1 cellular context compared by ENCODE assay signal in the genomic region with DNA sequence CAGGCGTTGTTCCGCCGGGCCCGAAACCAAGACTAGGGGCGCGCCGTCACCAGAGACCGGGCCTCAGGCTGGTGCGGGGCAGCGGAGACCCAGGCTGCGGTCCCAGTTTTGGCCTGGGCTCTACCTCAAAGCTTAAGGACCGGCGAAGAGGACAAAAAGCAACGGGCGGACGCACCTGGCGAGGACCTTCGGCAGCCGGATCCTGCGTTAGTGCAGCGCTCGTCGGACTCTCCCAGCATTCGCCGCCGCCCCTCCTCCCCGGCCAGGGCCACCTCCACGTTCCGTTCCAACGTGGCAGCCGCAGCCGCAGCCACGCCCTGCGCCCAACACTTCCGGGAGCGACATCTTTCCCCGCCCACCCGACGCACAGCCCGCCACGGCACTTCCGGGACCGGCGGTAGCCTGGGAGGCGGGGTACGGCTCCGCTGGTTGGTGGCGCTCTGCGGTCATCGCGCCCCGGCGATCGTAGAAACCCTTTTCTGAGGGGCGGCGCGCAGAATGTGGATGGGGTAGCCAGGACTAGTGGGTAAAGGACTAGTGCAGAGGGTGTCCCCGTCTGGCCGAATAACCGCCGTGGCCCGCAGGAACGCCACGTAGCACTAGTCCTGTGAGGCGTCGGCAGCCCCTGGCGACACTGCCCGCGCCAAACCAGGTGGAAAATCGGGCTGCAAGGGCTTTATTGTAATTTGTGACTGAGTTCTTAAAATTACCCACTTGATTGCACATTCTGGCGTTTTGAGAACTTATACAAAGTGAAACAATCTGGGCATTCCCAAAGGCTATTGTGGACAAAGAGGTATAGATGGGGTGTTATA.
A peak's percentile ranks its signal among the peaks of the same experiment; 100 is the strongest.
TF ChIP-seq lines count a peak whose summit lies in the region.

SEC31A (minus strand) TSS at position 241 of the 815 bp plus-strand sequence. CDS start 9,217 bp downstream, outside the sequence.

TF ChIP-seq in K562, 482 proteins besides CTCF, POLR2A, EP300 and RAD21 (continued from another document and continues in another):
- TF ChIP-seq, protein P1, sequence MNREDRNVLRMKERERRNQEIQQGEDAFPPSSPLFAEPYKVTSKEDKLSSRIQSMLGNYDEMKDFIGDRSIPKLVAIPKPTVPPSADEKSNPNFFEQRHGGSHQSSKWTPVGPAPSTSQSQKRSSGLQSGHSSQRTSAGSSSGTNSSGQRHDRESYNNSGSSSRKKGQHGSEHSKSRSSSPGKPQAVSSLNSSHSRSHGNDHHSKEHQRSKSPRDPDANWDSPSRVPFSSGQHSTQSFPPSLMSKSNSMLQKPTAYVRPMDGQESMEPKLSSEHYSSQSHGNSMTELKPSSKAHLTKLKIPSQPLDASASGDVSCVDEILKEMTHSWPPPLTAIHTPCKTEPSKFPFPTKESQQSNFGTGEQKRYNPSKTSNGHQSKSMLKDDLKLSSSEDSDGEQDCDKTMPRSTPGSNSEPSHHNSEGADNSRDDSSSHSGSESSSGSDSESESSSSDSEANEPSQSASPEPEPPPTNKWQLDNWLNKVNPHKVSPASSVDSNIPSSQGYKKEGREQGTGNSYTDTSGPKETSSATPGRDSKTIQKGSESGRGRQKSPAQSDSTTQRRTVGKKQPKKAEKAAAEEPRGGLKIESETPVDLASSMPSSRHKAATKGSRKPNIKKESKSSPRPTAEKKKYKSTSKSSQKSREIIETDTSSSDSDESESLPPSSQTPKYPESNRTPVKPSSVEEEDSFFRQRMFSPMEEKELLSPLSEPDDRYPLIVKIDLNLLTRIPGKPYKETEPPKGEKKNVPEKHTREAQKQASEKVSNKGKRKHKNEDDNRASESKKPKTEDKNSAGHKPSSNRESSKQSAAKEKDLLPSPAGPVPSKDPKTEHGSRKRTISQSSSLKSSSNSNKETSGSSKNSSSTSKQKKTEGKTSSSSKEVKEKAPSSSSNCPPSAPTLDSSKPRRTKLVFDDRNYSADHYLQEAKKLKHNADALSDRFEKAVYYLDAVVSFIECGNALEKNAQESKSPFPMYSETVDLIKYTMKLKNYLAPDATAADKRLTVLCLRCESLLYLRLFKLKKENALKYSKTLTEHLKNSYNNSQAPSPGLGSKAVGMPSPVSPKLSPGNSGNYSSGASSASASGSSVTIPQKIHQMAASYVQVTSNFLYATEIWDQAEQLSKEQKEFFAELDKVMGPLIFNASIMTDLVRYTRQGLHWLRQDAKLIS (CRISPR knock-in tag; IDR thresholded peaks at IDR 0.05) = peak; percentile 91; the same call in 1 of the 2 replicates
- TF ChIP-seq CAMTA2 (CRISPR knock-in tag; conservative IDR thresholded peaks at IDR 0.05) (no peak; the same call in 1 of the 2 replicates), NR1H2 (CRISPR knock-in tag; IDR thresholded peaks at IDR 0.05) (no peak), SP1 (CRISPR knock-in tag; IDR thresholded peaks at IDR 0.05) (peak; percentile 99), IRF9 (tag; IDR thresholded peaks at IDR 0.05) (no peak), ADNP (tag; IDR thresholded peaks at IDR 0.05) (no peak), ZNF232 (CRISPR knock-in tag; IDR thresholded peaks at IDR 0.05) (no peak), ZNF384 (IDR thresholded peaks at IDR 0.05; ENCODE audit: low read depth, low read length) (no peak), TBP (optimal IDR thresholded peaks at IDR 0.05; ENCODE audit: low read depth, low read length) (peak; percentile 85), CGGBP1 (CRISPR knock-in tag; IDR thresholded peaks at IDR 0.05) (peak; percentile 42; the same call in 1 of the 2 replicates), CREB1 (IDR thresholded peaks at IDR 0.05) (peak; percentile 98), CREB1 (CRISPR knock-in tag; IDR thresholded peaks at IDR 0.05) (peak; percentile 99), ZNF445 (CRISPR knock-in tag; IDR thresholded peaks at IDR 0.05; ENCODE audit: low read depth) (no peak), BMI1 (IDR thresholded peaks at IDR 0.05; ENCODE audit: low read length) (no peak), BACH1 (tag; IDR thresholded peaks at IDR 0.05) (no peak), EWSR1 (IDR thresholded peaks at IDR 0.05; ENCODE audit: borderline replicate concordance, low read depth, partially characterized antibody) (peak; percentile 64), GABPB2 (CRISPR knock-in tag; conservative IDR thresholded peaks at IDR 0.05) (no peak), SRSF1 (IDR thresholded peaks at IDR 0.05; ENCODE audit: low read depth, low read length) (no peak), MITF (IDR thresholded peaks at IDR 0.05) (no peak), ZNF655 (CRISPR knock-in tag; IDR thresholded peaks at IDR 0.05) (no peak), ETV5 (CRISPR knock-in tag; IDR thresholded peaks at IDR 0.05; ENCODE audit: low read depth) (peak; percentile 90), SIN3B (IDR thresholded peaks at IDR 0.05; ENCODE audit: low read depth) (peak; percentile 31; the same call in 1 of the 2 replicates), THRA (IDR thresholded peaks at IDR 0.05) (no peak), ASH1L (IDR thresholded peaks at IDR 0.05; ENCODE audit: borderline replicate concordance, low read depth, partially characterized antibody) (peak; percentile 33), ZNF408 (CRISPR knock-in tag; IDR thresholded peaks at IDR 0.05; ENCODE audit: low read depth) (no peak), NRF1 (conservative IDR thresholded peaks at IDR 0.05 in 1 of 2, IDR thresholded peaks at IDR 0.05 in 1 of 2) (peak; percentile 73 to 80), ZNF511 (CRISPR knock-in tag; IDR thresholded peaks at IDR 0.05) (peak; percentile 74; the same call in 1 of the 2 replicates), ZNF253 (CRISPR knock-in tag; conservative IDR thresholded peaks at IDR 0.05) (no peak), MTF1 (CRISPR knock-in tag; IDR thresholded peaks at IDR 0.05; ENCODE audit: borderline replicate concordance) (no peak), TAF1 (IDR thresholded peaks at IDR 0.05; ENCODE audit: control insufficient read depth, extremely low read depth, insufficient read depth, low read length, severe bottlenecking) (peak; percentile 85), PHB (CRISPR knock-in tag; IDR thresholded peaks at IDR 0.05) (0 out of 2 replicates have a peak, but pooled peaks have one; percentile 29), FOXJ2 (tag; IDR thresholded peaks at IDR 0.05) (no peak), SMARCE1 (IDR thresholded peaks at IDR 0.05) (peak; percentile 35; the same call in 1 of the 2 replicates), KLF1 (tag; IDR thresholded peaks at IDR 0.05) (peak; percentile 96), RBM14 (IDR thresholded peaks at IDR 0.05; ENCODE audit: borderline replicate concordance, insufficient read depth, low read depth, low read length) (no peak), ZNF778 (CRISPR knock-in tag; IDR thresholded peaks at IDR 0.05) (no peak), SNIP1 (IDR thresholded peaks at IDR 0.05; ENCODE audit: low read depth) (no peak), MCM2 (IDR thresholded peaks at IDR 0.05; ENCODE audit: low read depth) (no peak), NKRF (IDR thresholded peaks at IDR 0.05; ENCODE audit: borderline replicate concordance) (no peak; the same call in 1 of the 2 replicates), SIX5 (IDR thresholded peaks at IDR 0.05; ENCODE audit: borderline replicate concordance in 1 of 2, insufficient read depth in 1 of 2, low read depth in 1 of 2, low read length in 2 of 2) (peak in 1 of 2 experiments; percentile 16; a peak in 1 of 4 replicates), TCFL5 (CRISPR knock-in tag; conservative IDR thresholded peaks at IDR 0.05) (no peak), U2AF2 (optimal IDR thresholded peaks at IDR 0.05; ENCODE audit: low read depth, low read length) (no peak), NFE2L1 (tag; IDR thresholded peaks at IDR 0.05; ENCODE audit: borderline replicate concordance, low read depth) (no peak), CXXC5 (CRISPR knock-in tag; IDR thresholded peaks at IDR 0.05) (peak; percentile 92), TCF15 (CRISPR knock-in tag; IDR thresholded peaks at IDR 0.05) (no peak), HDAC2 (IDR thresholded peaks at IDR 0.05) (no peak)
- TF ChIP-seq, protein P2, sequence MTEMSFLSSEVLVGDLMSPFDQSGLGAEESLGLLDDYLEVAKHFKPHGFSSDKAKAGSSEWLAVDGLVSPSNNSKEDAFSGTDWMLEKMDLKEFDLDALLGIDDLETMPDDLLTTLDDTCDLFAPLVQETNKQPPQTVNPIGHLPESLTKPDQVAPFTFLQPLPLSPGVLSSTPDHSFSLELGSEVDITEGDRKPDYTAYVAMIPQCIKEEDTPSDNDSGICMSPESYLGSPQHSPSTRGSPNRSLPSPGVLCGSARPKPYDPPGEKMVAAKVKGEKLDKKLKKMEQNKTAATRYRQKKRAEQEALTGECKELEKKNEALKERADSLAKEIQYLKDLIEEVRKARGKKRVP (CRISPR knock-in tag; IDR thresholded peaks at IDR 0.05) = no peak
- TF ChIP-seq, protein P3, sequence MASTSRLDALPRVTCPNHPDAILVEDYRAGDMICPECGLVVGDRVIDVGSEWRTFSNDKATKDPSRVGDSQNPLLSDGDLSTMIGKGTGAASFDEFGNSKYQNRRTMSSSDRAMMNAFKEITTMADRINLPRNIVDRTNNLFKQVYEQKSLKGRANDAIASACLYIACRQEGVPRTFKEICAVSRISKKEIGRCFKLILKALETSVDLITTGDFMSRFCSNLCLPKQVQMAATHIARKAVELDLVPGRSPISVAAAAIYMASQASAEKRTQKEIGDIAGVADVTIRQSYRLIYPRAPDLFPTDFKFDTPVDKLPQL (IDR thresholded peaks at IDR 0.05; ENCODE audit: extremely low read depth, insufficient read length) = peak; percentile 49
- TF ChIP-seq, protein P4, sequence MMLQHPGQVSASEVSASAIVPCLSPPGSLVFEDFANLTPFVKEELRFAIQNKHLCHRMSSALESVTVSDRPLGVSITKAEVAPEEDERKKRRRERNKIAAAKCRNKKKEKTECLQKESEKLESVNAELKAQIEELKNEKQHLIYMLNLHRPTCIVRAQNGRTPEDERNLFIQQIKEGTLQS (IDR thresholded peaks at IDR 0.05) = no peak
- TF ChIP-seq, protein P4 (CRISPR knock-in tag; conservative IDR thresholded peaks at IDR 0.05) = no peak
